9 cellular contexts compared by ENCODE assay signal in genomic region chr20:38723069-38723981, GRCh38. TPM values are rescaled to one million over a fixed set of nuclear protein-coding genes. Genes with fewer than 3 reads are reported as not detected.
DNase-seq lines count a peak whose midpoint lies in the region; ATAC-seq and TF ChIP-seq lines count a peak whose summit lies in the region.
"Had no signal": no experiment of that assay in that cellular context is flagged by ENCODE, and none has a peak within 500 bp of the region (broad histone marks: within the 10 kb centered on the region; RNA-seq: fewer than 3 reads in every experiment).

No MANE protein-coding gene starts in this region.

- no peak overlapping the region for H2BK120ac ChIP-seq in neuronal stem cell (ENCODE audit: low read depth, low read length)

- H3K79me1 ChIP-seq in neuronal stem cell (ENCODE audit: low read depth, low read length), result no peaks in the 10 kb centered on the region

- no peak overlapping the region for H2BK12ac ChIP-seq in neuronal stem cell (ENCODE audit: low read length)

- peak overlapping the region; percentile 82 for H2AFZ ChIP-seq in neuronal stem cell (ENCODE audit: low read length)

- no peak overlapping the region for H4K91ac ChIP-seq in neuronal stem cell (ENCODE audit: low read depth, low read length, poor library complexity)

- no peak overlapping the region for H3K4ac ChIP-seq in neuronal stem cell (ENCODE audit: low read length)

- H3K27me3 ChIP-seq in neuronal stem cell (ENCODE audit: control insufficient read depth in 3 of 3, insufficient read depth in 3 of 3, low read depth in 1 of 3, low read length in 3 of 3), result peaks cover 55 to 100% (median 93%) of the 10 kb centered on the region in 3 experiments

- no peak for TF ChIP-seq POLR2A in NB4 (IDR thresholded peaks at IDR 0.05; ENCODE audit: extremely low read depth, insufficient read length)

- H2BK15ac ChIP-seq in neuronal stem cell (ENCODE audit: low read length), result peak overlapping the region; percentile 28

- H3K4me1 ChIP-seq in neuronal stem cell (ENCODE audit: control insufficient read depth in 2 of 2, insufficient read depth in 1 of 2, low read depth in 1 of 2, low read length in 2 of 2), result peaks cover 6 to 35% of the 10 kb centered on the region in 2 donors

- no peak for TF ChIP-seq CTCF in NB4 (IDR thresholded peaks at IDR 0.05; ENCODE audit: low read depth, low read length)

- peak overlapping the region; percentile 72 for H3K4me2 ChIP-seq in neuronal stem cell (ENCODE audit: insufficient read depth, low read length, poor library complexity, severe bottlenecking)

- ATAC-seq in GM21360 (IDR thresholded peaks at IDR 0.05; ENCODE audit: unreplicated experiment), result no peak
- ATAC-seq in HG03196 (IDR thresholded peaks at IDR 0.05; ENCODE audit: unreplicated experiment), result no peak
- ATAC-seq in HG02588 (IDR thresholded peaks at IDR 0.05; ENCODE audit: unreplicated experiment), result no peak

- H3K4me3 ChIP-seq in NB4 (ENCODE audit: low read depth, low read length) (no peak overlapping the region), neuronal stem cell (ENCODE audit: low read length in 2 of 2) (no peak overlapping the region)

- no peak overlapping the region for H2AK5ac ChIP-seq in neuronal stem cell (ENCODE audit: low read depth, low read length)

- H3K27ac ChIP-seq in caudate nucleus (ENCODE audit: low read depth, low read length) (peak overlapping the region; percentile 67), neuronal stem cell (replicated peaks; ENCODE audit: low read length) (no peak overlapping the region)

- no peak overlapping the region for H3K9ac ChIP-seq in neuronal stem cell (ENCODE audit: low read depth, low read length, poor library complexity)

- peaks cover 5 to 9% of the 10 kb centered on the region in 2 donors for H3K9me3 ChIP-seq in neuronal stem cell (replicated peaks in 1 of 2; ENCODE audit: control insufficient read depth in 2 of 2, insufficient read depth in 1 of 2, low read depth in 1 of 2, low read length in 2 of 2)

- DNase-seq in NCI-H2227 (lab: John Stamatoyannopoulos, UW; ENCODE audit: unreplicated experiment), result peak; percentile 55
- DNase-seq in NCI-H2227 treated with DMSO at 0.1 percent for 48 hours (lab: John Stamatoyannopoulos, UW), result no peak
- peak; percentile 39 for DNase-seq in NB4 (ENCODE audit: low read depth)
- peak in 20 of 61 donors; percentile 16 to 73 (median 40) for DNase-seq in caudate nucleus (lab: John Stamatoyannopoulos, UW)
- no peak for DNase-seq in neuronal stem cell (ENCODE audit: low spot score)
- DNase-seq: activated gamma-delta T cell had no signal

- peak overlapping the region; percentile 7 for H2BK5ac ChIP-seq in neuronal stem cell (ENCODE audit: low read length)

- H3K14ac ChIP-seq in neuronal stem cell (ENCODE audit: low read length), result no peak overlapping the region

- no peak overlapping the region for H3K23ac ChIP-seq in neuronal stem cell (ENCODE audit: low read depth, low read length, poor library complexity)

- H3K18ac ChIP-seq in neuronal stem cell (ENCODE audit: low read length), result peak overlapping the region; percentile 92

- no peak overlapping the region for H4K8ac ChIP-seq in neuronal stem cell (ENCODE audit: low read depth, low read length)

- H3K36me3 ChIP-seq in neuronal stem cell (replicated peaks in 1 of 2; ENCODE audit: control insufficient read depth in 2 of 2, insufficient read depth in 2 of 2, low read length in 2 of 2), result no peaks in the 10 kb centered on the region

- WGBS in neuronal stem cell (ENCODE audit: extremely low coverage in 2 of 2, insufficient read length in 2 of 2, insufficient replicate concordance in 1 of 2), 2 donors, result no CpG with 5 or more reads among the region's 65 CpGs

RNA-seq across cellular contexts. Expression of gene SLC32A1, which starts 1.0 kb away (rescaled TPM):
- polyA plus RNA-seq in neuronal stem cell (2013, experiment 1 of 2), result 0.11 TPM
- 0.14 TPM for polyA plus RNA-seq in neuronal stem cell (2013, experiment 2 of 2)

RNA-seq across cellular contexts. Expression of gene ACTR5, which starts 24.9 kb away (rescaled TPM):
- 7.2 TPM for polyA plus RNA-seq in neuronal stem cell (2013, experiment 1 of 2)
- polyA plus RNA-seq in neuronal stem cell (2013, experiment 2 of 2), result 7.2 TPM

Comparison
In these comparisons a context has a peak if more than half of its experiments do, and no peak if none do; other contexts are left out.
1. DNase-seq: peak in NCI-H2227 (single experiment) and NB4 (single experiment); none in NCI-H2227 treated with DMSO at 0.1 percent for 48 hours (single experiment) and neuronal stem cell (single experiment).